ENCODE assay signal across 8 cellular contexts in the genomic region with DNA sequence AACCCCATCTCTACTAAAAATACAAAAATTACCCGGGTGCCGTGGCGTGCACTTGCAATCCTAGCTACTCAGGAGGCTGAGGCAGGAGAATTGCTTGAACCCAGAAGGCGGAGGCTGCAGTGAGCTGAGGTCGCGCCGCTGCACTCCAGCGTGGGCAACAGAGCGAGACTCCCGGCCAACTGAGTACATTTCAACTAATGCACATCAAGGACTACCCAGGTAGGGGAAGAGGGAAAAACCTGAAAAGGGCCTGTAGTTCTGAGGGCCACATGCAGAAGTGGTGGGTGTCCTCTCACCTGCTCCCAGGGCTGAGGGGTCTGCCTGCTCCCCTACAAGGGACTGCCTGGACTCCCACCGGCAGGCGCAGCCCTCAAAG. TPM values are rescaled to one million over a fixed set of nuclear protein-coding genes. Genes with fewer than 3 reads are reported as not detected.
DNase-seq lines count a peak whose midpoint lies in the region; ATAC-seq and TF ChIP-seq lines count a peak whose summit lies in the region.

No MANE protein-coding gene starts in this region.

- DNase-seq in CD4-positive, alpha-beta memory T cell = no peak
- DNase-seq in Panc1 (ENCODE audit: low read depth, low spot score) (no peak), esophagus muscularis mucosa (ENCODE audit: extremely low spot score) (no peak), ovary (no peak), DMS79 (lab: John Stamatoyannopoulos, UW) (no peak), SJCRH30 (no peak)

- H3K27me3 ChIP-seq in CD4-positive, alpha-beta memory T cell (ENCODE audit: insufficient read depth, low read length) = no peaks in the 10 kb centered on the region
- H3K27me3 ChIP-seq in Panc1 (ENCODE audit: control insufficient read depth, insufficient read depth, low read length) = no peaks in the 10 kb centered on the region
- peaks cover 0 to 17% (median 0%) of the 10 kb centered on the region in 4 donors for H3K27me3 ChIP-seq in esophagus muscularis mucosa
- no peaks in the 10 kb centered on the region for H3K27me3 ChIP-seq in ovary
- H3K27me3 ChIP-seq in SJCRH30 = no peaks in the 10 kb centered on the region

- TF ChIP-seq POLR2A in esophagus muscularis mucosa (IDR thresholded peaks at IDR 0.05; ENCODE audit: low read depth) (no peak), ovary (IDR thresholded peaks at IDR 0.05) (no peak)

- ATAC-seq in Panc1 = no peak
- no peak for ATAC-seq in GM21390 (IDR thresholded peaks at IDR 0.05; ENCODE audit: unreplicated experiment)
- no peak for ATAC-seq in GM18861 (IDR thresholded peaks at IDR 0.05; ENCODE audit: unreplicated experiment)

- no TSS peak for BruUV-seq in Panc1 (replicated peaks; lab: Mats Ljungman, UMichigan)

- in situ Hi-C loops in Panc1 (cut with HindIII; ENCODE audit: low pct_unique_long_range_greater_than_20kb, low sequenced_read_pairs) = no loop called here

- H3K4me1 ChIP-seq in CD4-positive, alpha-beta memory T cell (ENCODE audit: insufficient read depth, low read length) = peaks cover 32% of the 10 kb centered on the region
- H3K4me1 ChIP-seq in Panc1 (ENCODE audit: control insufficient read depth, insufficient read depth, low read length) = peaks cover 50% of the 10 kb centered on the region
- H3K4me1 ChIP-seq in esophagus muscularis mucosa = peaks cover 33 to 49% (median 45%) of the 10 kb centered on the region in 4 donors
- H3K4me1 ChIP-seq in ovary (ENCODE audit: insufficient read depth) = peaks cover 12% of the 10 kb centered on the region
- H3K4me1 ChIP-seq in SJCRH30 = peaks cover 28% of the 10 kb centered on the region

- H3K36me3 ChIP-seq in CD4-positive, alpha-beta memory T cell (ENCODE audit: insufficient read depth, low read length) = no peaks in the 10 kb centered on the region
- H3K36me3 ChIP-seq in Panc1 (ENCODE audit: control insufficient read depth, insufficient read depth, low read length) (no peaks in the 10 kb centered on the region; the same call in 1 of the 2 replicates), esophagus muscularis mucosa (no peaks in the 10 kb centered on the region), ovary (no peaks in the 10 kb centered on the region), SJCRH30 (no peaks in the 10 kb centered on the region)

- H3K4me3 ChIP-seq in CD4-positive, alpha-beta memory T cell (ENCODE audit: low read length in 2 of 2) = peak overlapping the region; percentile 65 to 68
- H3K4me3 ChIP-seq in Panc1 (ENCODE audit: low read depth in 2 of 2, low read length in 2 of 2) (peak overlapping the region; percentile 56 to 76), esophagus muscularis mucosa (peak overlapping the region; percentile 55 to 66 (median 61)), ovary (peak overlapping the region; percentile 72), SJCRH30 (no peak overlapping the region)

- no peaks in the 10 kb centered on the region for H3K36me3 Mint-ChIP-seq in CD4-positive, alpha-beta memory T cell

- TF ChIP-seq CTCF in Panc1 (IDR thresholded peaks at IDR 0.05) (no peak), esophagus muscularis mucosa (IDR thresholded peaks at IDR 0.05) (no peak), ovary (IDR thresholded peaks at IDR 0.05) (no peak)

- no peaks in the 10 kb centered on the region for H3K9me3 ChIP-seq in CD4-positive, alpha-beta memory T cell (ENCODE audit: control insufficient read depth in 1 of 2, low read length in 2 of 2)
- H3K9me3 ChIP-seq in Panc1 (ENCODE audit: control insufficient read depth, insufficient read depth, low read depth, low read length) (no peaks in the 10 kb centered on the region), esophagus muscularis mucosa (no peaks in the 10 kb centered on the region), ovary (no peaks in the 10 kb centered on the region), SJCRH30 (replicated peaks) (no peaks in the 10 kb centered on the region)

- peak overlapping the region in 6 of 7 donors; percentile 79 to 85 (median 80) for H3K27ac Mint-ChIP-seq in CD4-positive, alpha-beta memory T cell

- intact Hi-C loops in CD4-positive, alpha-beta memory T cell (cut with micrococcal nuclease) = loop anchor here (2.0 kb wide), 1 partner anchor 22 kb away; the partner anchor contains the start of gene ARMC7
- intact Hi-C loops in Panc1 (cut with micrococcal nuclease; ENCODE audit: unreplicated experiment) (no loop called here), esophagus muscularis mucosa (cut with DNase I) (no loop called here), ovary (cut with DNase I) (no loop called here)

- no peaks in the 10 kb centered on the region for H3K27me3 Mint-ChIP-seq in CD4-positive, alpha-beta memory T cell

- peaks cover 33 to 65% (median 46%) of the 10 kb centered on the region in 4 donors for H3K4me1 Mint-ChIP-seq in CD4-positive, alpha-beta memory T cell

- peak overlapping the region; percentile 64 for H3K27ac ChIP-seq in CD4-positive, alpha-beta memory T cell (ENCODE audit: low read depth, low read length)
- peak overlapping the region; percentile 93 for H3K27ac ChIP-seq in Panc1 (ENCODE audit: low read length)
- H3K27ac ChIP-seq in esophagus muscularis mucosa (replicated peaks in 1 of 4) = peak overlapping the region; percentile 69 to 81 (median 76)
- H3K27ac ChIP-seq in ovary = peak overlapping the region; percentile 71 to 92
- H3K27ac ChIP-seq in SJCRH30 = no peak overlapping the region

- H3K4me3 Mint-ChIP-seq in CD4-positive, alpha-beta memory T cell = peak overlapping the region; percentile 79 to 90 (median 83)

- WGBS in esophagus muscularis mucosa = 74% methylated on average over 10 of the region's 12 CpGs
- WGBS in ovary, 3 donors = 46 to 53% (median 52%) methylated on average over 12 of the region's 12 CpGs

- TF ChIP-seq EP300 in esophagus muscularis mucosa (IDR thresholded peaks at IDR 0.05) (no peak), ovary (IDR thresholded peaks at IDR 0.05) (no peak)

- H3K9me3 Mint-ChIP-seq in CD4-positive, alpha-beta memory T cell = no peaks in the 10 kb centered on the region

- POLR2A ChIA-PET in CD4-positive, alpha-beta memory T cell (lab: Charles Lee; ENCODE audit: partially characterized antibody) = interaction anchor here (0.7 to 3.3 kb wide), 15 partner anchors 10 to 126 kb away, joined by 3 to 26 read pairs (median 4); partner anchors contain the start of genes ARMC7, ATP5PD, JPT1 and KCTD2
- POLR2A ChIA-PET in Panc1 (lab: Charles Lee) = no interaction called here

- CTCF ChIA-PET in CD4-positive, alpha-beta memory T cell (lab: Charles Lee; ENCODE audit: partially characterized antibody) = interaction anchor here (1.0 to 1.6 kb wide), 2 partner anchors 27 to 125 kb away, joined by 5 to 7 read pairs; no protein-coding TSS in a partner anchor
- CTCF ChIA-PET in Panc1 (lab: Charles Lee) = no interaction called here

RNA-seq across cellular contexts. Expression of gene SLC16A5, which starts 0.6 kb away (rescaled TPM):
- 10 to 100 TPM; 12.5 to 13.9 TPM for total RNA-seq in CD4-positive, alpha-beta memory T cell
- 1 to 10 TPM; 2.9 to 3.7 TPM for polyA plus RNA-seq in CD4-positive, alpha-beta memory T cell
- total RNA-seq in Panc1 (2021; ENCODE audit: unreplicated experiment) = 46.6 TPM
- polyA plus RNA-seq in Panc1 (2012; ENCODE audit: insufficient read length) = 70.7 TPM
- total RNA-seq in esophagus muscularis mucosa = 1 to 10 TPM; 3.8 to 9.7 (median 7.6) TPM
- total RNA-seq in ovary = 10 to 100 TPM in 5 of 7 donors, 1 to 10 TPM in 2; 6.0 to 20.6 (median 12.6) TPM
- 1 to 10 TPM; 2.0 to 10.0 TPM for polyA plus RNA-seq in ovary
- total RNA-seq in SJCRH30 (2014; rRNA removed; shearing (Covaris generic)) = 0.04 TPM in 1 of 2 replicates, not detected in the other

RNA-seq across cellular contexts. Expression of gene ARMC7, which starts 22.6 kb away (rescaled TPM):
- 10 to 100 TPM; 20.0 to 21.9 TPM for total RNA-seq in CD4-positive, alpha-beta memory T cell
- polyA plus RNA-seq in CD4-positive, alpha-beta memory T cell = 1 to 10 TPM; 1.3 to 3.5 TPM
- total RNA-seq in Panc1 (2021; ENCODE audit: unreplicated experiment) (48.7 TPM), esophagus muscularis mucosa (10 to 100 TPM in 1 of 4 donors, 1 to 10 TPM in 3; 3.5 to 10.3 (median 6.7) TPM), ovary (1 to 10 TPM; 4.6 to 8.5 (median 5.1) TPM)
- polyA plus RNA-seq in Panc1 (2012; ENCODE audit: insufficient read length) = 74.7 TPM
- polyA plus RNA-seq in ovary = 10 to 100 TPM in 1 of 2 donors, 1 to 10 TPM in 1; 5.7 to 10.5 TPM
- total RNA-seq in SJCRH30 (2014; rRNA removed; shearing (Covaris generic)) = 9.6 and 10.9 TPM in 2 replicates

RNA-seq across cellular contexts. Expression of gene KCTD2, which starts 40.1 kb away (rescaled TPM):
- 10 to 100 TPM; 31.1 to 31.7 TPM for total RNA-seq in CD4-positive, alpha-beta memory T cell
- 10 to 100 TPM in 1 of 2 donors, 1 to 10 TPM in 1; 2.3 to 11.6 TPM for polyA plus RNA-seq in CD4-positive, alpha-beta memory T cell
- total RNA-seq in Panc1 (2021; ENCODE audit: unreplicated experiment) = 34.9 TPM
- polyA plus RNA-seq in Panc1 (2012; ENCODE audit: insufficient read length) = 29.9 TPM
- 10 to 100 TPM; 20.3 to 37.7 (median 29.9) TPM for total RNA-seq in esophagus muscularis mucosa
- total RNA-seq in ovary = 10 to 100 TPM; 25.0 to 62.5 (median 50.2) TPM
- polyA plus RNA-seq in ovary = 10 to 100 TPM; 35.8 to 66.8 TPM
- 34.4 and 34.5 TPM in 2 replicates for total RNA-seq in SJCRH30 (2014; rRNA removed; shearing (Covaris generic))

RNA-seq across cellular contexts. Expression of gene ATP5PD, which starts 40.4 kb away (rescaled TPM):
- total RNA-seq in CD4-positive, alpha-beta memory T cell = 100 to 1,000 TPM; 167 to 171 TPM
- polyA plus RNA-seq in CD4-positive, alpha-beta memory T cell = 100 to 1,000 TPM; 428 to 552 TPM
- total RNA-seq in Panc1 (2021; ENCODE audit: unreplicated experiment) = 413 TPM
- polyA plus RNA-seq in Panc1 (2012; ENCODE audit: insufficient read length) = 260 TPM
- total RNA-seq in esophagus muscularis mucosa = 100 to 1,000 TPM; 202 to 388 (median 256) TPM
- 100 to 1,000 TPM; 137 to 226 (median 153) TPM for total RNA-seq in ovary
- polyA plus RNA-seq in ovary = 100 to 1,000 TPM; 199 to 331 TPM
- 337 and 350 TPM in 2 replicates for total RNA-seq in SJCRH30 (2014; rRNA removed; shearing (Covaris generic))

RNA-seq across cellular contexts. Expression of gene NT5C, which starts 44.4 kb away (rescaled TPM):
- total RNA-seq in CD4-positive, alpha-beta memory T cell = 10 to 100 TPM; 40.1 to 46.6 TPM
- 10 to 100 TPM; 22.4 to 32.6 TPM for polyA plus RNA-seq in CD4-positive, alpha-beta memory T cell
- total RNA-seq in Panc1 (2021; ENCODE audit: unreplicated experiment) = 63.4 TPM
- polyA plus RNA-seq in Panc1 (2012; ENCODE audit: insufficient read length) = 82.5 TPM
- total RNA-seq in esophagus muscularis mucosa = 10 to 100 TPM; 70.6 to 98.7 (median 75.1) TPM
- total RNA-seq in ovary = 100 to 1,000 TPM in 2 of 7 donors, 10 to 100 TPM in 5; 51.3 to 118 (median 65.9) TPM
- polyA plus RNA-seq in ovary = 10 to 100 TPM; 10.0 to 72.9 TPM
- total RNA-seq in SJCRH30 (2014; rRNA removed; shearing (Covaris generic)) = 34.5 and 36.0 TPM in 2 replicates
